10 cellular contexts compared by ENCODE assay signal in genomic region chr5:68331202-68332108, GRCh38.
DNase-seq lines count a peak whose midpoint lies in the region; ATAC-seq and TF ChIP-seq lines count a peak whose summit lies in the region.
"Had no signal": no experiment of that assay in that cellular context is flagged by ENCODE, and none has a peak within 500 bp of the region (broad histone marks: within the 10 kb centered on the region; RNA-seq: fewer than 3 reads in every experiment).

No MANE protein-coding gene starts in this region.

- no peaks in the 10 kb centered on the region for H3K27me3 Mint-ChIP-seq in osteocyte (ENCODE audit: unreplicated experiment)

- H3K36me3 Mint-ChIP-seq in osteocyte (ENCODE audit: unreplicated experiment): no peaks in the 10 kb centered on the region

- H3K4me3 ChIP-seq in choroid plexus epithelial cell (ENCODE audit: low read depth, low read length) (no peak overlapping the region), neutrophil (ENCODE audit: low read depth in 1 of 2, low read length in 1 of 2) (no peak overlapping the region)

- H3K36me3 ChIP-seq in neutrophil: no peaks in the 10 kb centered on the region

- H3K9me3 Mint-ChIP-seq in osteocyte (ENCODE audit: unreplicated experiment): no peaks in the 10 kb centered on the region

- no peak for TF ChIP-seq CTCF in choroid plexus epithelial cell (conservative IDR thresholded peaks at IDR 0.05; ENCODE audit: low read depth, low read length)
- no peak for TF ChIP-seq CTCF in neutrophil (IDR thresholded peaks at IDR 0.05)
- TF ChIP-seq CTCF in osteocyte (IDR thresholded peaks at IDR 0.05): no peak

- H3K4me3 Mint-ChIP-seq in osteocyte (ENCODE audit: unreplicated experiment): no peak overlapping the region

- peak; percentile 68 for DNase-seq in HT1080 (ENCODE audit: low read depth)
- peak; percentile 53 for DNase-seq in choroid plexus epithelial cell (ENCODE audit: low read depth)
- DNase-seq in DMS153 treated with DMSO at 0.1 percent for 48 hours (lab: John Stamatoyannopoulos, UW; ENCODE audit: unreplicated experiment): no peak
- DNase-seq in osteocyte (ENCODE audit: extremely low spot score, unreplicated experiment): no peak
- DNase-seq: activated gamma-delta T cell treated with Interleukin-2 at 50 U/mL for 16 hours had no signal

- H3K27ac Mint-ChIP-seq in osteocyte (ENCODE audit: unreplicated experiment): no peak overlapping the region

- peak overlapping the region; percentile 12 for H3K27ac ChIP-seq in neutrophil

- peaks cover 6 to 20% of the 10 kb centered on the region in 2 experiments for H3K4me1 ChIP-seq in neutrophil (ENCODE audit: control insufficient read depth in 1 of 2, insufficient read depth in 1 of 2, low read depth in 1 of 2, low read length in 1 of 2)

- ATAC-seq in GM19452 (IDR thresholded peaks at IDR 0.05; ENCODE audit: unreplicated experiment): peak; percentile 65
- ATAC-seq in HG02571 (IDR thresholded peaks at IDR 0.05; ENCODE audit: unreplicated experiment): no peak
- no peak for ATAC-seq in GM21737 (IDR thresholded peaks at IDR 0.05; ENCODE audit: unreplicated experiment)
- ATAC-seq: Panc1 had no signal

- peaks cover 6% of the 10 kb centered on the region for H3K27me3 ChIP-seq in neutrophil

- H3K4me1 Mint-ChIP-seq in osteocyte (ENCODE audit: unreplicated experiment): peaks cover 27% of the 10 kb centered on the region

- no peaks in the 10 kb centered on the region for H3K9me3 ChIP-seq in neutrophil

Comparison
In these comparisons a context has a peak if more than half of its experiments do, and no peak if none do; other contexts are left out.
1. DNase-seq: peak in HT1080 (single experiment) and choroid plexus epithelial cell (single experiment); none in DMS153 treated with DMSO at 0.1 percent for 48 hours (single experiment) and osteocyte (single experiment).